Comparison of ENCODE assay signal across 22 cellular contexts in genomic region chr4:128590034-128590740, GRCh38.
A peak's percentile ranks its signal among the peaks of the same experiment; 100 is the strongest.
DNase-seq lines count a peak whose midpoint lies in the region; ATAC-seq, FAIRE-seq and TF ChIP-seq lines count a peak whose summit lies in the region.
"Had no signal": no experiment of that assay in that cellular context is flagged by ENCODE, and none has a peak within 500 bp of the region (broad histone marks: within the 10 kb centered on the region; RNA-seq: fewer than 3 reads in every experiment).

No MANE protein-coding gene starts in this region.

- H3K4me3 ChIP-seq in A549 (no peak overlapping the region), uterus (no peak overlapping the region)
- H3K4me3 ChIP-seq: BLaER1 treated with 17β-estradiol and CSF1 and Interleukin-3, amounts not matched to agents 10 nM and 100 nM; suprapubic skin had no signal

- no peak for TF ChIP-seq CTCF in A549 (IDR thresholded peaks at IDR 0.05)
- TF ChIP-seq CTCF in uterus (IDR thresholded peaks at IDR 0.05), result no peak

- 83% methylated on average over 9 of the region's 9 CpGs for WGBS in A549 (ENCODE audit: missing lambda C conversion rate)

- peak overlapping the region in 1 of 2 donors; percentile 55 for H3K4me3 Mint-ChIP-seq in effector memory CD8-positive, alpha-beta T cell
- no peak overlapping the region for H3K4me3 Mint-ChIP-seq in stimulated activated naive CD8-positive, alpha-beta T cell treated with anti-CD3 and anti-CD28 coated beads, Interleukin-15, amount 100 ng/mL, for 72 hours
- H3K4me3 Mint-ChIP-seq: activated CD4-positive, alpha-beta memory T cell treated with anti-CD3 and anti-CD28 coated beads, Interleukin-2, amount 10 ng/mL, durations not matched to agents 7 days and 5 days; H9; WTC11 had no signal

- H3K4me1 ChIP-seq in A549 (peaks cover 21% of the 10 kb centered on the region), uterus (no peaks in the 10 kb centered on the region)
- H3K4me1 ChIP-seq: BLaER1 treated with 17β-estradiol and CSF1 and Interleukin-3, amounts not matched to agents 10 nM and 100 nM; suprapubic skin had no signal

- H3K36me3 Mint-ChIP-seq in effector memory CD8-positive, alpha-beta T cell (ENCODE audit: insufficient read depth), result no peaks in the 10 kb centered on the region

- no peak overlapping the region for H3K4me2 ChIP-seq in A549
- H3K4me2 ChIP-seq: BLaER1 treated with 17β-estradiol and CSF1 and Interleukin-3, amounts not matched to agents 10 nM and 100 nM had no signal

- TF ChIP-seq POLR2A in A549 (IDR thresholded peaks at IDR 0.05; ENCODE audit: low read length), result no peak
- no peak for TF ChIP-seq POLR2A in uterus (IDR thresholded peaks at IDR 0.05)

- POLR2A ChIA-PET in A549 (lab: Yijun Ruan, JAX), result no interaction called here

- no peak for ATAC-seq in A549
- ATAC-seq in effector memory CD8-positive, alpha-beta T cell (replicated peaks), result peak; percentile 41
- ATAC-seq in GM21786 (IDR thresholded peaks at IDR 0.05; ENCODE audit: unreplicated experiment), result no peak
- ATAC-seq in stimulated activated naive CD8-positive, alpha-beta T cell treated with anti-CD3 and anti-CD28 coated beads, Interleukin-15, amount 100 ng/mL, for 72 hours, result no peak

- DNase-seq in A549 (ENCODE audit: low read depth in 1 of 2, low spot score in 1 of 2), result no peak
- DNase-seq in M059J (ENCODE audit: low read depth), result peak; percentile 24
- DNase-seq in effector memory CD8-positive, alpha-beta T cell, result no peak
- DNase-seq in left kidney (ENCODE audit: low read depth, low spot score), result peak; percentile 78
- DNase-seq in activated T-cell treated with anti-CD3 and anti-CD28 coated beads for 4 hours, result no peak
- no peak for DNase-seq in uterus
- DNase-seq in stimulated activated naive CD8-positive, alpha-beta T cell treated with anti-CD3 and anti-CD28 coated beads, Interleukin-15, amount 100 ng/mL, for 72 hours, result no peak
- DNase-seq: activated CD4-positive, alpha-beta memory T cell treated with anti-CD3 and anti-CD28 coated beads, Interleukin-2, amount 10 ng/mL, durations not matched to agents 7 days and 5 days; activated gamma-delta T cell treated with Interleukin-2 at 50 U/mL for 16 hours; caudate nucleus; foreskin melanocyte; GDM1; H9; KG1; NCI-H187 treated with DMSO at 0.1 percent for 48 hours; NCI-H226; stimulated activated CD4-positive, alpha-beta T cell treated with anti-CD3 and anti-CD28 coated beads, Interleukin-12 subunit alpha, Interleukin-12 subunit beta, amount 100 ng/mL, for 4 hours had no signal

- TF ChIP-seq EP300 in A549 (IDR thresholded peaks at IDR 0.05), result no peak

- peak overlapping the region in 1 of 2 donors; percentile 2 for H3K27ac Mint-ChIP-seq in effector memory CD8-positive, alpha-beta T cell
- H3K27ac Mint-ChIP-seq in stimulated activated naive CD8-positive, alpha-beta T cell treated with anti-CD3 and anti-CD28 coated beads, Interleukin-15, amount 100 ng/mL, for 72 hours, result no peak overlapping the region
- H3K27ac Mint-ChIP-seq: activated CD4-positive, alpha-beta memory T cell treated with anti-CD3 and anti-CD28 coated beads, Interleukin-2, amount 10 ng/mL, durations not matched to agents 7 days and 5 days; WTC11 had no signal

- TF ChIP-seq RAD21 in A549 (conservative IDR thresholded peaks at IDR 0.05 in 1 of 2, IDR thresholded peaks at IDR 0.05 in 1 of 2), result no peak

- H3K9me3 ChIP-seq in A549 (peaks cover 15% of the 10 kb centered on the region; the same call in 1 of the 3 replicates), uterus (no peaks in the 10 kb centered on the region)
- H3K9me3 ChIP-seq: suprapubic skin had no signal

- H3K27ac ChIP-seq in A549, result peak overlapping the region; percentile 53 to 58; a peak in 5 of 6 replicates
- H3K27ac ChIP-seq in uterus, result peak overlapping the region in 1 of 2 donors; percentile 48
- H3K27ac ChIP-seq: BLaER1 treated with 17β-estradiol and CSF1 and Interleukin-3, amounts not matched to agents 10 nM and 100 nM; suprapubic skin had no signal

- H3K36me3 ChIP-seq in uterus, result no peaks in the 10 kb centered on the region
- H3K36me3 ChIP-seq: BLaER1 treated with 17β-estradiol and CSF1 and Interleukin-3, amounts not matched to agents 10 nM and 100 nM; suprapubic skin had no signal

- FAIRE-seq in A549 (lab: Jason Lieb, UNC), result no peak
- FAIRE-seq: GM19239 had no signal

- no peaks in the 10 kb centered on the region for H3K27me3 Mint-ChIP-seq in effector memory CD8-positive, alpha-beta T cell
- no peaks in the 10 kb centered on the region for H3K27me3 Mint-ChIP-seq in stimulated activated naive CD8-positive, alpha-beta T cell treated with anti-CD3 and anti-CD28 coated beads, Interleukin-15, amount 100 ng/mL, for 72 hours

- no peaks in the 10 kb centered on the region for H3K9me3 Mint-ChIP-seq in effector memory CD8-positive, alpha-beta T cell
- H3K9me3 Mint-ChIP-seq in stimulated activated naive CD8-positive, alpha-beta T cell treated with anti-CD3 and anti-CD28 coated beads, Interleukin-15, amount 100 ng/mL, for 72 hours, result peaks cover 12% of the 10 kb centered on the region in 2 donors
- H3K9me3 Mint-ChIP-seq: activated CD4-positive, alpha-beta memory T cell treated with anti-CD3 and anti-CD28 coated beads, Interleukin-2, amount 10 ng/mL, durations not matched to agents 7 days and 5 days had no signal

- no peaks in the 10 kb centered on the region for H3K27me3 ChIP-seq in uterus
- H3K27me3 ChIP-seq: BLaER1 treated with 17β-estradiol and CSF1 and Interleukin-3, amounts not matched to agents 10 nM and 100 nM; suprapubic skin had no signal

- no peaks in the 10 kb centered on the region for H3K4me1 Mint-ChIP-seq in effector memory CD8-positive, alpha-beta T cell (ENCODE audit: low read depth in 2 of 2)
- no peaks in the 10 kb centered on the region for H3K4me1 Mint-ChIP-seq in stimulated activated naive CD8-positive, alpha-beta T cell treated with anti-CD3 and anti-CD28 coated beads, Interleukin-15, amount 100 ng/mL, for 72 hours
- H3K4me1 Mint-ChIP-seq: activated CD4-positive, alpha-beta memory T cell treated with anti-CD3 and anti-CD28 coated beads, Interleukin-2, amount 10 ng/mL, durations not matched to agents 7 days and 5 days had no signal

- CTCF ChIA-PET in A549 (lab: Yijun Ruan, JAX), result interaction anchor here (1.5 to 1.6 kb wide), 2 partner anchors 15 to 37 kb away, joined by 3 to 4 read pairs; no protein-coding TSS in a partner anchor

- intact Hi-C loops in uterus (cut with DNase I; ENCODE audit: low total_unique reads), result no loop called here

TF ChIP-seq in A549, 52 proteins besides CTCF, POLR2A, EP300 and RAD21:
- no peak for TF ChIP-seq POLR2AphosphoS2 (conservative IDR thresholded peaks at IDR 0.05; ENCODE audit: low read length)
- TF ChIP-seq E2F6 (IDR thresholded peaks at IDR 0.05; ENCODE audit: borderline replicate concordance, low read depth), result no peak
- no peak for TF ChIP-seq ATOH8 (CRISPR knock-in tag; IDR thresholded peaks at IDR 0.05; ENCODE audit: low read depth)
- TF ChIP-seq MAX (IDR thresholded peaks at IDR 0.05), result no peak
- no peak for TF ChIP-seq TFCP2L1 (CRISPR knock-in tag; IDR thresholded peaks at IDR 0.05)
- no peak for TF ChIP-seq KDM5A (IDR thresholded peaks at IDR 0.05)
- TF ChIP-seq MYC (IDR thresholded peaks at IDR 0.05; ENCODE audit: borderline replicate concordance, low read length), result no peak
- no peak for TF ChIP-seq EHMT2 (IDR thresholded peaks at IDR 0.05; ENCODE audit: low read depth)
- no peak for TF ChIP-seq CBX8 (IDR thresholded peaks at IDR 0.05)
- TF ChIP-seq NPAS2 (CRISPR knock-in tag; IDR thresholded peaks at IDR 0.05; ENCODE audit: borderline replicate concordance), result no peak

Comparison
In these comparisons a context has a peak if more than half of its experiments do, and no peak if none do; other contexts are left out.
1. DNase-seq: peak in M059J (single experiment) and left kidney (single experiment); none in A549 (0 of 2), effector memory CD8-positive, alpha-beta T cell (0 of 3), activated T-cell treated with anti-CD3 and anti-CD28 coated beads for 4 hours (single experiment), uterus (0 of 2) and stimulated activated naive CD8-positive, alpha-beta T cell treated with anti-CD3 and anti-CD28 coated beads, Interleukin-15, amount 100 ng/mL, for 72 hours (0 of 2).